Comparison of ENCODE assay signal across 20 cellular contexts in the genomic region with DNA sequence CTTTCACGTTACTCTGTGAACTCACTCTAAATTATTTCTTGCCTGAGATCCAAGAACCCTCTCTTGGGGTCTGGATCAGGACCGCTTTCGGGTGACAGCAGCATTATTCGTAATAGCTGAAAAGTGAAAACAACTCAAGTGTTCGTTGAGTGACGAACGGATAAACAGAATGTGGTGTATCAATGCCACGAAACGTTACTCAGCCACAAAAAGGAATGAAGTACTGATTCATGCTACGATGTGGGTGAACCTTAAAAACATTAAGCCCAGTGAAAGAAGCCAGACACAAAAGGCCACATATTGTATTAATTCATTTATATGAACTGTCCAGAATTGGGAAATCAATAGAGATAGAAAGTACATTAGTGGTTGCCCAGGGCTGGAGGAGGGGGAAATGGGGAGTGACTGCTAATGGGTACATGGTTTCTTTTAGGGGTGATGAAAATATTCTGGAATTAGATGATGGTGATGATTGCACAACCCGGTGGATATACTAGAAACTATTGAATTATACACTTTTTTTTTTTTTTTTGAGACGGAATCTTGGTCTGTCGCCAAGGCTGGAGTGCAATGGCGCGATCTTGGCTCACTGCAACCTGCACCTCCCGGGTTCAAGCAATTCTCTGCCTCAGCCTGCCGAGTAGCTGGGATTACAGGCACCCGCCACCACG. TPM values are rescaled to one million over a fixed set of nuclear protein-coding genes. Genes with fewer than 3 reads are reported as not detected.
DNase-seq lines count a peak whose midpoint lies in the region; ATAC-seq and TF ChIP-seq lines count a peak whose summit lies in the region.
"Had no signal": no experiment of that assay in that cellular context is flagged by ENCODE, and none has a peak within 500 bp of the region (broad histone marks: within the 10 kb centered on the region; RNA-seq: fewer than 3 reads in every experiment).

No MANE protein-coding gene starts in this region.

- peak; percentile 84 for DNase-seq in BJ (ENCODE audit: low read depth)
- DNase-seq in activated CD4-positive, alpha-beta memory T cell treated with anti-CD3 and anti-CD28 coated beads, Interleukin-2, amount 10 ng/mL, durations not matched to agents 7 days and 5 days, result peak; percentile 2
- DNase-seq in Right ventricle myocardium inferior (ENCODE audit: missing footprints), result no peak
- DNase-seq in neural progenitor cell (ENCODE audit: low spot score), result no peak
- no peak for DNase-seq in dorsolateral prefrontal cortex
- DNase-seq in 8988T, result no peak
- DNase-seq: activated CD4-positive, alpha-beta T cell treated with anti-CD3 and anti-CD28 coated beads for 36 hours; DMS79 treated with DMSO at 0.1 percent for 48 hours; effector CD4-positive, alpha-beta T cell; heart left ventricle; NCI-H1105 treated with DMSO at 0.1 percent for 48 hours; NCI-H446 treated with DMSO at 0.1 percent for 48 hours; PC-9; T-helper 1 cell had no signal

- CTCF ChIA-PET in BJ (lab: Yijun Ruan, JAX), result interaction anchor here (1.0 to 1.7 kb wide), 2 partner anchors 29 to 49 kb away, joined by 3 to 4 read pairs; no protein-coding TSS in a partner anchor
- CTCF ChIA-PET in activated CD4-positive, alpha-beta memory T cell treated with anti-CD3 and anti-CD28 coated beads, Interleukin-2, amount 10 ng/mL, durations not matched to agents 7 days and 5 days (lab: Charles Lee), result no interaction called here

- H4K20me1 ChIP-seq in neural progenitor cell (ENCODE audit: low read depth), result peaks cover 12% of the 10 kb centered on the region
- H4K20me1 ChIP-seq: BLaER1 had no signal

- intact Hi-C loops in Right ventricle myocardium inferior (cut with DNase I) (no loop called here), dorsolateral prefrontal cortex (cut with DNase I) (no loop called here)

- H3K36me3 ChIP-seq in BJ (ENCODE audit: control insufficient read depth, insufficient read depth, low read length) (no peaks in the 10 kb centered on the region), rectal smooth muscle tissue (ENCODE audit: control insufficient read depth, insufficient read depth, low read length) (no peaks in the 10 kb centered on the region), neural progenitor cell (peaks cover 11% of the 10 kb centered on the region)
- H3K36me3 ChIP-seq: BLaER1, neutrophil had no signal

- H3K36me3 Mint-ChIP-seq in activated CD4-positive, alpha-beta memory T cell treated with anti-CD3 and anti-CD28 coated beads, Interleukin-2, amount 10 ng/mL, durations not matched to agents 7 days and 5 days (ENCODE audit: low read depth), result peaks cover 23% of the 10 kb centered on the region
- H3K36me3 Mint-ChIP-seq in neural progenitor cell, result peaks cover 2% of the 10 kb centered on the region

- H3K4me1 ChIP-seq in rectal smooth muscle tissue (ENCODE audit: control insufficient read depth, insufficient read depth, low read length) (peaks cover 6% of the 10 kb centered on the region), neural progenitor cell (peaks cover 11% of the 10 kb centered on the region)

- peaks cover 4% of the 10 kb centered on the region for H3F3A ChIP-seq in neural progenitor cell (ENCODE audit: low read depth)

- H3K27me3 ChIP-seq in BJ (ENCODE audit: control insufficient read depth, insufficient read depth, low read length), result no peaks in the 10 kb centered on the region
- H3K27me3 ChIP-seq in rectal smooth muscle tissue (ENCODE audit: control insufficient read depth, insufficient read depth, low read length), result peaks cover 1% of the 10 kb centered on the region
- no peaks in the 10 kb centered on the region for H3K27me3 ChIP-seq in neural progenitor cell
- peaks cover 0 to 4% (median 0%) of the 10 kb centered on the region in 45 donors for H3K27me3 ChIP-seq in dorsolateral prefrontal cortex
- H3K27me3 ChIP-seq: BLaER1 had no signal

- H3K79me2 ChIP-seq in neural progenitor cell (ENCODE audit: low read depth), result peaks cover 9% of the 10 kb centered on the region

- H2AFZ ChIP-seq in neural progenitor cell (replicated peaks), result no peak overlapping the region
- H2AFZ ChIP-seq: PC-9 had no signal

- POLR2A ChIA-PET in BJ (lab: Charles Lee), result no interaction called here
- POLR2A ChIA-PET in activated CD4-positive, alpha-beta memory T cell treated with anti-CD3 and anti-CD28 coated beads, Interleukin-2, amount 10 ng/mL, durations not matched to agents 7 days and 5 days (lab: Charles Lee), result no interaction called here

- H3K4me3 Mint-ChIP-seq in activated CD4-positive, alpha-beta memory T cell treated with anti-CD3 and anti-CD28 coated beads, Interleukin-2, amount 10 ng/mL, durations not matched to agents 7 days and 5 days, result no peak overlapping the region
- H3K4me3 Mint-ChIP-seq in neural progenitor cell, result no peak overlapping the region
- H3K4me3 Mint-ChIP-seq: activated CD4-positive, alpha-beta T cell treated with anti-CD3 and anti-CD28 coated beads for 36 hours had no signal

- H3K9ac ChIP-seq in rectal smooth muscle tissue (ENCODE audit: low read length) (no peak overlapping the region), neural progenitor cell (no peak overlapping the region)
- H3K9ac ChIP-seq: BLaER1 had no signal

- H3K27ac ChIP-seq in rectal smooth muscle tissue (ENCODE audit: low read depth, low read length) (peak overlapping the region; percentile 69), neural progenitor cell (no peak overlapping the region), dorsolateral prefrontal cortex (no peak overlapping the region)
- H3K27ac ChIP-seq: BLaER1, neutrophil, PC-9 had no signal

- ATAC-seq in Right ventricle myocardium inferior, result peak; percentile 62
- no peak for ATAC-seq in HG02623 (IDR thresholded peaks at IDR 0.05; ENCODE audit: unreplicated experiment)
- ATAC-seq: activated CD4-positive, alpha-beta T cell treated with anti-CD3 and anti-CD28 coated beads for 36 hours; left lobe of liver had no signal

- H3K4me1 Mint-ChIP-seq in activated CD4-positive, alpha-beta memory T cell treated with anti-CD3 and anti-CD28 coated beads, Interleukin-2, amount 10 ng/mL, durations not matched to agents 7 days and 5 days, result peaks cover 13% of the 10 kb centered on the region
- peaks cover 7% of the 10 kb centered on the region for H3K4me1 Mint-ChIP-seq in neural progenitor cell
- H3K4me1 Mint-ChIP-seq: activated CD4-positive, alpha-beta T cell treated with anti-CD3 and anti-CD28 coated beads for 36 hours had no signal

- H3K9me3 Mint-ChIP-seq in activated CD4-positive, alpha-beta memory T cell treated with anti-CD3 and anti-CD28 coated beads, Interleukin-2, amount 10 ng/mL, durations not matched to agents 7 days and 5 days, result peaks cover 22% of the 10 kb centered on the region
- H3K9me3 Mint-ChIP-seq in neural progenitor cell, result peaks cover 8% of the 10 kb centered on the region

- no peak for TF ChIP-seq CTCF in BJ (IDR thresholded peaks at IDR 0.05; ENCODE audit: insufficient read depth, low read depth, low read length)
- no peak for TF ChIP-seq CTCF in neural progenitor cell (IDR thresholded peaks at IDR 0.05)
- no peak for TF ChIP-seq CTCF in dorsolateral prefrontal cortex (IDR thresholded peaks at IDR 0.05 in 54 of 56, conservative IDR thresholded peaks at IDR 0.05 in 2 of 56; ENCODE audit: low read depth in 1 of 56, partially characterized antibody in 56 of 56)

- H3K27me3 Mint-ChIP-seq in activated CD4-positive, alpha-beta memory T cell treated with anti-CD3 and anti-CD28 coated beads, Interleukin-2, amount 10 ng/mL, durations not matched to agents 7 days and 5 days, result peaks cover 48% of the 10 kb centered on the region
- peaks cover 6% of the 10 kb centered on the region for H3K27me3 Mint-ChIP-seq in neural progenitor cell (ENCODE audit: insufficient read depth, low read depth)

- H3K27ac Mint-ChIP-seq in activated CD4-positive, alpha-beta memory T cell treated with anti-CD3 and anti-CD28 coated beads, Interleukin-2, amount 10 ng/mL, durations not matched to agents 7 days and 5 days, result no peak overlapping the region
- no peak overlapping the region for H3K27ac Mint-ChIP-seq in neural progenitor cell
- H3K27ac Mint-ChIP-seq: activated CD4-positive, alpha-beta T cell treated with anti-CD3 and anti-CD28 coated beads for 36 hours had no signal

- H3K4me3 ChIP-seq in BJ (ENCODE audit: low read depth, low read length), result no peak overlapping the region
- no peak overlapping the region for H3K4me3 ChIP-seq in rectal smooth muscle tissue (ENCODE audit: low read length)
- no peak overlapping the region for H3K4me3 ChIP-seq in neural progenitor cell
- H3K4me3 ChIP-seq in dorsolateral prefrontal cortex, result no peak overlapping the region
- H3K4me3 ChIP-seq: BLaER1, heart left ventricle, PC-9 had no signal

- H3K4me2 ChIP-seq in neural progenitor cell, result no peak overlapping the region
- H3K4me2 ChIP-seq: BLaER1, PC-9 had no signal

- peaks cover 20% of the 10 kb centered on the region for H3K9me3 ChIP-seq in neural progenitor cell (ENCODE audit: low read depth)
- H3K9me3 ChIP-seq: heart left ventricle, neutrophil had no signal

RNA-seq across cellular contexts. Expression of a gene that starts 8.4 kb away (rescaled TPM):
- polyA plus RNA-seq in BJ (2011; rRNA removed), result 28.8 and 39.0 TPM in 2 replicates
- 43.8 and 58.0 TPM in 2 replicates for polyA minus RNA-seq in BJ (2011; rRNA and poly(A)+ RNA removed)
- 1 to 10 TPM; 1.6 to 2.8 TPM for total RNA-seq in activated CD4-positive, alpha-beta memory T cell treated with anti-CD3 and anti-CD28 coated beads, Interleukin-2, amount 10 ng/mL, durations not matched to agents 7 days and 5 days
- total RNA-seq in Right ventricle myocardium inferior, result 24.2 TPM
- 31.3 and 35.6 TPM in 2 replicates for total RNA-seq in neural progenitor cell (ENCODE audit: low replicate concordance)
- total RNA-seq in dorsolateral prefrontal cortex, result 10 to 100 TPM in 2 of 120 experiments, 1 to 10 TPM in 113, under 1 TPM in 5; 0.66 to 21.1 (median 2.7) TPM
- total RNA-seq: HT-29 had no signal

Comparison
In these comparisons a context has a peak if more than half of its experiments do, and no peak if none do; other contexts are left out.
1. DNase-seq: peak in BJ (single experiment) and activated CD4-positive, alpha-beta memory T cell treated with anti-CD3 and anti-CD28 coated beads, Interleukin-2, amount 10 ng/mL, durations not matched to agents 7 days and 5 days (single experiment); none in Right ventricle myocardium inferior (single experiment), neural progenitor cell (single experiment), dorsolateral prefrontal cortex (0 of 10) and 8988T (single experiment).